Comparison of ENCODE assay signal across 28 cellular contexts in genomic region chr7:96016056-96016455, GRCh38.
"Had no signal": no experiment of that assay in that cellular context is flagged by ENCODE, and none has a peak within 500 bp of the region (broad histone marks: within the 10 kb centered on the region; RNA-seq: fewer than 3 reads in every experiment).

No MANE protein-coding gene starts in this region.

- H3K9me3 ChIP-seq: ascending aorta, left lung, mucosa of descending colon, tibial nerve had no signal

- H3K27ac ChIP-seq: ascending aorta, cardiac muscle cell, coronary artery, foreskin keratinocyte, left lung, parathyroid adenoma, tibial nerve had no signal

- H3K4me1 ChIP-seq: ascending aorta, foreskin keratinocyte, left lung, parathyroid adenoma, tibial nerve had no signal

- H3K27ac Mint-ChIP-seq: activated CD4-positive, alpha-beta T cell treated with anti-CD3 and anti-CD28 coated beads for 36 hours; activated naive CD4-positive, alpha-beta T cell treated with anti-CD3 and anti-CD28 coated beads for 36 hours; activated naive CD8-positive, alpha-beta T cell treated with anti-CD3 and anti-CD28 coated beads for 36 hours; activated T-helper 1 cell treated with anti-CD3 and anti-CD28 coated beads, Interleukin-12 subunit alpha, Interleukin-12 subunit beta, Interleukin-2, Interleukin-4 antibody, amounts not matched to agents 30 ng/mL and 10 ng/mL and 1 ng/mL, durations not matched to agents 14 hours and 24 hours and 36 hours; brain; effector memory CD8-positive, alpha-beta T cell; naive B cell had no signal

- H3K27me3 ChIP-seq: ascending aorta, cardiac muscle cell, left lung, tibial nerve had no signal

- H3K9me3 Mint-ChIP-seq: activated naive CD4-positive, alpha-beta T cell treated with anti-CD3 and anti-CD28 coated beads for 36 hours; activated naive CD8-positive, alpha-beta T cell treated with anti-CD3 and anti-CD28 coated beads for 36 hours; activated T-helper 1 cell treated with anti-CD3 and anti-CD28 coated beads, Interleukin-12 subunit alpha, Interleukin-12 subunit beta, Interleukin-2, Interleukin-4 antibody, amounts not matched to agents 30 ng/mL and 10 ng/mL and 1 ng/mL, durations not matched to agents 14 hours and 24 hours and 36 hours had no signal

- H3K27me3 Mint-ChIP-seq: brain had no signal

- H3K36me3 ChIP-seq: ascending aorta, left lung, tibial nerve had no signal

- H3K4me3 Mint-ChIP-seq: activated CD4-positive, alpha-beta T cell treated with anti-CD3 and anti-CD28 coated beads for 36 hours; activated naive CD4-positive, alpha-beta T cell treated with anti-CD3 and anti-CD28 coated beads for 36 hours; activated naive CD8-positive, alpha-beta T cell treated with anti-CD3 and anti-CD28 coated beads for 36 hours; activated T-helper 1 cell treated with anti-CD3 and anti-CD28 coated beads, Interleukin-12 subunit alpha, Interleukin-12 subunit beta, Interleukin-2, Interleukin-4 antibody, amounts not matched to agents 30 ng/mL and 10 ng/mL and 1 ng/mL, durations not matched to agents 14 hours and 24 hours and 36 hours; brain; effector memory CD8-positive, alpha-beta T cell; naive B cell; neural crest cell had no signal

- H3K36me3 Mint-ChIP-seq: activated naive CD8-positive, alpha-beta T cell treated with anti-CD3 and anti-CD28 coated beads for 36 hours; brain; naive B cell had no signal

- H3K4me1 Mint-ChIP-seq: brain, naive B cell, neural crest cell had no signal

- H3K9ac ChIP-seq: parathyroid adenoma had no signal

- DNase-seq: activated CD4-positive, alpha-beta T cell treated with anti-CD3 and anti-CD28 coated beads for 36 hours; activated CD4-positive, alpha-beta T cell treated with anti-CD3 and anti-CD28 coated beads, Interleukin-2, amount 50 U/mL, for 4 hours; activated CD4-positive, CD25-positive, alpha-beta regulatory T cell; activated CD8-positive, alpha-beta memory T cell treated with anti-CD3 and anti-CD28 coated beads for 24 hours; activated effector memory CD4-positive, alpha-beta T cell treated with anti-CD3 and anti-CD28 coated beads, Interleukin-2, amount 50 U/mL, for 16 hours; activated naive CD4-positive, alpha-beta T cell treated with anti-CD3 and anti-CD28 coated beads for 36 hours; activated naive CD8-positive, alpha-beta T cell treated with anti-CD3 and anti-CD28 coated beads for 36 hours; cerebellar nuclear complex; effector memory CD8-positive, alpha-beta T cell; erythroblast; foreskin keratinocyte; left lung; mesendoderm; mucosa of descending colon; naive B cell; nucleus accumbens; right cardiac atrium; stimulated activated CD4-positive, alpha-beta T cell treated with anti-CD3 and anti-CD28 coated beads, Interleukin-2, amount 100 ng/mL, for 48 hours; stimulated activated naive CD4-positive, alpha-beta T cell treated with Interleukin-2 at 50 U/mL for 16 hours had no signal

- H3K4me3 ChIP-seq: ascending aorta, cardiac muscle cell, coronary artery, left lung, lung, mucosa of descending colon, tibial nerve had no signal
